15 cellular contexts compared by ENCODE assay signal in genomic region chr10:35388682-35389081, GRCh38.
"Had no signal": no experiment of that assay in that cellular context is flagged by ENCODE, and none has a peak within 500 bp of the region (broad histone marks: within the 10 kb centered on the region; RNA-seq: fewer than 3 reads in every experiment).

No MANE protein-coding gene starts in this region.

- DNase-seq: activated CD4-positive, alpha-beta T cell treated with anti-CD3 and anti-CD28 coated beads, Interleukin-2, amount 10 ng/mL, durations not matched to agents 7 days and 5 days; activated CD4-positive, CD25-positive, alpha-beta regulatory T cell; activated CD8-positive, alpha-beta memory T cell treated with anti-CD3 and anti-CD28 coated beads, Interleukin-2, amount 50 U/mL, for 4 hours; activated CD8-positive, alpha-beta T cell treated with anti-CD3 and anti-CD28 coated beads for 36 hours; activated gamma-delta T cell treated with Interleukin-2 at 50 U/mL for 16 hours; activated naive CD4-positive, alpha-beta T cell treated with anti-CD3 and anti-CD28 coated beads, Interleukin-2, amount 10 ng/mL, durations not matched to agents 7 days and 5 days; activated naive CD8-positive, alpha-beta T cell treated with anti-CD3 and anti-CD28 coated beads for 36 hours; activated T-cell treated with anti-CD3 and anti-CD28 coated beads, Interleukin-2, amount 50 U/mL, for 72 hours; MM.1S; NCI-H1105 treated with DMSO at 0.1 percent for 48 hours; T-cell; T1000 had no signal

- H3K27ac Mint-ChIP-seq: activated CD4-positive, alpha-beta T cell treated with anti-CD3 and anti-CD28 coated beads, Interleukin-2, amount 10 ng/mL, durations not matched to agents 7 days and 5 days; activated CD8-positive, alpha-beta T cell treated with anti-CD3 and anti-CD28 coated beads for 36 hours; activated naive CD4-positive, alpha-beta T cell treated with anti-CD3 and anti-CD28 coated beads, Interleukin-2, amount 10 ng/mL, durations not matched to agents 7 days and 5 days; activated naive CD8-positive, alpha-beta T cell treated with anti-CD3 and anti-CD28 coated beads for 36 hours; activated T-cell treated with anti-CD3 and anti-CD28 coated beads, Interleukin-2, amount 50 U/mL, for 72 hours; activated T-helper 2 cell treated with anti-CD3 and anti-CD28 coated beads, Interferon-gamma antibody, Interleukin-2, Interleukin-4, amounts not matched to agents 10 μg/mL and 5 μg/mL and 100 μg/mL, durations not matched to agents 14 hours and 24 hours and 36 hours; T-cell had no signal

- ATAC-seq: Right ventricle myocardium inferior, T-cell had no signal

- H3K27me3 Mint-ChIP-seq: activated CD4-positive, alpha-beta T cell treated with anti-CD3 and anti-CD28 coated beads, Interleukin-2, amount 10 ng/mL, durations not matched to agents 7 days and 5 days; activated CD8-positive, alpha-beta T cell treated with anti-CD3 and anti-CD28 coated beads for 36 hours; activated naive CD4-positive, alpha-beta T cell treated with anti-CD3 and anti-CD28 coated beads, Interleukin-2, amount 10 ng/mL, durations not matched to agents 7 days and 5 days; activated naive CD8-positive, alpha-beta T cell treated with anti-CD3 and anti-CD28 coated beads for 36 hours; T-cell had no signal

- H3K4me3 Mint-ChIP-seq: activated CD4-positive, alpha-beta T cell treated with anti-CD3 and anti-CD28 coated beads, Interleukin-2, amount 10 ng/mL, durations not matched to agents 7 days and 5 days; activated CD8-positive, alpha-beta T cell treated with anti-CD3 and anti-CD28 coated beads for 36 hours; activated naive CD4-positive, alpha-beta T cell treated with anti-CD3 and anti-CD28 coated beads, Interleukin-2, amount 10 ng/mL, durations not matched to agents 7 days and 5 days; activated naive CD8-positive, alpha-beta T cell treated with anti-CD3 and anti-CD28 coated beads for 36 hours; activated T-cell treated with anti-CD3 and anti-CD28 coated beads, Interleukin-2, amount 50 U/mL, for 72 hours; T-cell had no signal

- H3K27ac ChIP-seq: SK-N-MC had no signal

- H3K4me3 ChIP-seq: SK-N-MC had no signal
